Comparison of ENCODE assay signal across 8 cellular contexts in genomic region chrY:21600170-21600569, GRCh38.
"Had no signal": no experiment of that assay in that cellular context is flagged by ENCODE, and none has a peak within 500 bp of the region (broad histone marks: within the 10 kb centered on the region; RNA-seq: fewer than 3 reads in every experiment).

No MANE protein-coding gene starts in this region.

- H3K36me3 ChIP-seq: HAP-1 had no signal

- H3K4me1 ChIP-seq: HAP-1 had no signal

- ATAC-seq: HCT116, HepG2 had no signal

- DNase-seq: GM23248, GOT3, H7, HFFc6 had no signal

- H3K27ac ChIP-seq: GM23248, HL-60 had no signal

- H3K4me3 ChIP-seq: GM23248, HAP-1 had no signal

- H3K9me3 ChIP-seq: HAP-1 had no signal
